In genomic region chr2:239287461-239287860, GRCh38 we compare ENCODE assay signal across 15 cellular contexts.
DNase-seq lines count a peak whose midpoint lies in the region; ATAC-seq and TF ChIP-seq lines count a peak whose summit lies in the region.
"Had no signal": no experiment of that assay in that cellular context is flagged by ENCODE, and none has a peak within 500 bp of the region (broad histone marks: within the 10 kb centered on the region; RNA-seq: fewer than 3 reads in every experiment).

No MANE protein-coding gene starts in this region.

- peak overlapping the region; percentile 71; the same call in 1 of the 2 replicates for H3K18ac ChIP-seq in IMR-90 (ENCODE audit: low read depth, low read length)

- no peak for TF ChIP-seq POLR2A in IMR-90 (IDR thresholded peaks at IDR 0.05; ENCODE audit: low read depth, low read length)
- no peak for TF ChIP-seq POLR2A in esophagus squamous epithelium (IDR thresholded peaks at IDR 0.05)

- WGBS in IMR-90 (ENCODE audit: extremely low coverage in 2 of 2, insufficient read length in 1 of 2), 2 experiments, result no CpG with 5 or more reads among the region's 5 CpGs
- 50 to 51% methylated on average over 5 of the region's 5 CpGs for WGBS in esophagus squamous epithelium, 2 donors

- H3K9ac ChIP-seq in IMR-90 (ENCODE audit: low read depth, low read length), result peak overlapping the region; percentile 21; the same call in 1 of the 2 replicates

- no peaks in the 10 kb centered on the region for H3K27me3 ChIP-seq in CD4-positive, CD25-positive, alpha-beta regulatory T cell (ENCODE audit: control insufficient read depth, insufficient read depth, low read length)
- no peaks in the 10 kb centered on the region for H3K27me3 ChIP-seq in IMR-90 (ENCODE audit: control insufficient read depth, insufficient read depth, low read length)
- H3K27me3 ChIP-seq in esophagus squamous epithelium, result no peaks in the 10 kb centered on the region
- H3K27me3 ChIP-seq in muscle layer of duodenum (ENCODE audit: low read depth, low read length), result no peaks in the 10 kb centered on the region
- H3K27me3 ChIP-seq: MG63 had no signal

- peak overlapping the region; percentile 22; the same call in 1 of the 2 replicates for H3K56ac ChIP-seq in IMR-90 (ENCODE audit: extremely low read depth, insufficient read depth, low read length)

- in situ Hi-C loops in IMR-90 (cut with MboI; ENCODE audit: low sequenced_read_pairs), result no loop called here

- intact Hi-C loops in IMR-90 (cut with micrococcal nuclease) (loop anchor here (5.0 kb wide), 1 partner anchor 60 kb away; no protein-coding TSS in a partner anchor), esophagus squamous epithelium (cut with DNase I) (no loop called here), Calu3 (cut with micrococcal nuclease; ENCODE audit: unreplicated experiment) (no loop called here)

- H3K79me1 ChIP-seq in IMR-90 (ENCODE audit: low read depth in 1 of 2, low read length in 2 of 2), result peaks cover 43 to 83% of the 10 kb centered on the region in 2 experiments

- H3K27me3 Mint-ChIP-seq in CD4-positive, CD25-positive, alpha-beta regulatory T cell, result peaks cover 4% of the 10 kb centered on the region
- H3K27me3 Mint-ChIP-seq in Calu3 (ENCODE audit: unreplicated experiment), result no peaks in the 10 kb centered on the region
- peaks cover 13% of the 10 kb centered on the region for H3K27me3 Mint-ChIP-seq in activated T-cell treated with anti-CD3 and anti-CD28 coated beads, Interleukin-2, amount 50 U/mL, for 24 hours

- H3K4ac ChIP-seq in IMR-90 (ENCODE audit: low read depth, low read length), result peak overlapping the region; percentile 88

- TF ChIP-seq RAD21 in IMR-90 (IDR thresholded peaks at IDR 0.05; ENCODE audit: low read length), result no peak

- H2BK120ac ChIP-seq in IMR-90 (ENCODE audit: low read depth, low read length), result peak overlapping the region; percentile 62

- BruUV-seq in IMR-90 (replicated peaks; lab: Mats Ljungman, UMichigan) (no TSS peak), Calu3 (replicated peaks; lab: Mats Ljungman, UMichigan) (no TSS peak)

- no peak for DNase-seq in CD4-positive, CD25-positive, alpha-beta regulatory T cell
- peak; percentile 60 for DNase-seq in IMR-90
- DNase-seq in esophagus squamous epithelium (lab: John Stamatoyannopoulos, UW), result no peak
- DNase-seq in Calu3, result no peak
- DNase-seq in activated T-cell treated with anti-CD3 and anti-CD28 coated beads, Interleukin-2, amount 50 U/mL, for 24 hours, result no peak
- DNase-seq: endodermal cell; MG63; NCI-H2081 treated with DMSO at 0.1 percent for 48 hours; NCI-H69; stimulated activated CD4-positive, alpha-beta T cell treated with anti-CD3 and anti-CD28 coated beads, Interleukin-15, amount 100 ng/mL, for 24 hours had no signal

- H4K91ac ChIP-seq in IMR-90 (ENCODE audit: insufficient read depth, low read depth, low read length), result peak overlapping the region; percentile 57

- H2BK15ac ChIP-seq in IMR-90 (ENCODE audit: low read depth, low read length), result peak overlapping the region; percentile 47; the same call in 2 of the 3 replicates

- peaks cover 40 to 80% (median 56%) of the 10 kb centered on the region in 4 donors for H3K4me1 Mint-ChIP-seq in CD4-positive, CD25-positive, alpha-beta regulatory T cell
- peaks cover 15% of the 10 kb centered on the region for H3K4me1 Mint-ChIP-seq in Calu3 (ENCODE audit: low read depth, unreplicated experiment)
- peaks cover 84% of the 10 kb centered on the region for H3K4me1 Mint-ChIP-seq in activated T-cell treated with anti-CD3 and anti-CD28 coated beads, Interleukin-2, amount 50 U/mL, for 24 hours (ENCODE audit: low read depth)

- H3K36me3 Mint-ChIP-seq in CD4-positive, CD25-positive, alpha-beta regulatory T cell, result peaks cover 2% of the 10 kb centered on the region
- H3K36me3 Mint-ChIP-seq in Calu3 (ENCODE audit: insufficient read depth, unreplicated experiment), result no peaks in the 10 kb centered on the region
- H3K36me3 Mint-ChIP-seq in activated T-cell treated with anti-CD3 and anti-CD28 coated beads, Interleukin-2, amount 50 U/mL, for 24 hours (ENCODE audit: low read depth), result peaks cover 8% of the 10 kb centered on the region

- H3K4me3 Mint-ChIP-seq in CD4-positive, CD25-positive, alpha-beta regulatory T cell, result peak overlapping the region in 2 of 4 donors; percentile 57 to 77
- H3K4me3 Mint-ChIP-seq in Calu3 (ENCODE audit: low read depth, unreplicated experiment), result no peak overlapping the region
- no peak overlapping the region for H3K4me3 Mint-ChIP-seq in activated T-cell treated with anti-CD3 and anti-CD28 coated beads, Interleukin-2, amount 50 U/mL, for 24 hours
- H3K4me3 Mint-ChIP-seq: endodermal cell had no signal

- no peaks in the 10 kb centered on the region for H3K9me3 ChIP-seq in CD4-positive, CD25-positive, alpha-beta regulatory T cell (ENCODE audit: control insufficient read depth in 2 of 2, low read length in 2 of 2)
- H3K9me3 ChIP-seq in IMR-90 (ENCODE audit: control insufficient read depth, insufficient read depth, low read length), result no peaks in the 10 kb centered on the region
- no peaks in the 10 kb centered on the region for H3K9me3 ChIP-seq in esophagus squamous epithelium
- H3K9me3 ChIP-seq in muscle layer of duodenum (ENCODE audit: control insufficient read depth in 1 of 2, low read length in 2 of 2), result no peaks in the 10 kb centered on the region
- H3K9me3 ChIP-seq: MG63 had no signal

- H3K4me2 ChIP-seq in IMR-90 (ENCODE audit: low read depth, low read length), result 0 out of 2 replicates have a peak overlapping the region, but pooled peaks have one; percentile 50

- no peak overlapping the region for H2AFZ ChIP-seq in IMR-90 (replicated peaks; ENCODE audit: low read length, poor library complexity)

- POLR2A ChIA-PET in IMR-90 (lab: Charles Lee; ENCODE audit: unreplicated experiment), result no interaction called here

- H4K20me1 ChIP-seq in IMR-90 (ENCODE audit: insufficient read depth, low read length), result no peaks in the 10 kb centered on the region

- no peak overlapping the region for H3K4me3 ChIP-seq in CD4-positive, CD25-positive, alpha-beta regulatory T cell (ENCODE audit: low read depth, low read length)
- H3K4me3 ChIP-seq in IMR-90 (ENCODE audit: insufficient read depth, low read depth, low read length) (no peak overlapping the region), esophagus squamous epithelium (no peak overlapping the region), muscle layer of duodenum (ENCODE audit: low read depth in 1 of 2, low read length in 2 of 2) (no peak overlapping the region)
- H3K4me3 ChIP-seq: MG63 had no signal

- no peak for ATAC-seq in CD4-positive, CD25-positive, alpha-beta regulatory T cell (ENCODE audit: low read depth in 2 of 2)
- ATAC-seq in IMR-90 (ENCODE audit: low read depth) (peak; percentile 15; the same call in 1 of the 2 replicates), esophagus mucosa (no peak), GM19351 (IDR thresholded peaks at IDR 0.05; ENCODE audit: unreplicated experiment) (no peak)
- ATAC-seq: HCT116, SK-N-SH treated with all-trans-retinoic acid at 6 μM for 48 hours had no signal

- H3K9me3 Mint-ChIP-seq in CD4-positive, CD25-positive, alpha-beta regulatory T cell, result no peaks in the 10 kb centered on the region
- no peaks in the 10 kb centered on the region for H3K9me3 Mint-ChIP-seq in Calu3 (ENCODE audit: low read depth, unreplicated experiment)
- H3K9me3 Mint-ChIP-seq in activated T-cell treated with anti-CD3 and anti-CD28 coated beads, Interleukin-2, amount 50 U/mL, for 24 hours, result no peaks in the 10 kb centered on the region
- H3K9me3 Mint-ChIP-seq: endodermal cell had no signal

- H4K8ac ChIP-seq in IMR-90 (ENCODE audit: low read depth in 2 of 2, low read length in 2 of 2), result peak overlapping the region; percentile 37 to 71; a peak in 3 of 4 replicates

- dilution Hi-C loops in IMR-90 (cut with HindIII; ENCODE audit: low sequenced_read_pairs, unreplicated experiment), result no loop called here

- H3K4me1 ChIP-seq in CD4-positive, CD25-positive, alpha-beta regulatory T cell (ENCODE audit: control insufficient read depth, insufficient read depth, low read length, poor library complexity, severe bottlenecking), result peaks cover 54% of the 10 kb centered on the region
- peaks cover 48% of the 10 kb centered on the region for H3K4me1 ChIP-seq in IMR-90 (ENCODE audit: control insufficient read depth, insufficient read depth, low read length)
- peaks cover 27 to 88% (median 70%) of the 10 kb centered on the region in 3 donors for H3K4me1 ChIP-seq in esophagus squamous epithelium
- peaks cover 28 to 84% of the 10 kb centered on the region in 2 donors for H3K4me1 ChIP-seq in muscle layer of duodenum (ENCODE audit: control insufficient read depth in 1 of 2, insufficient read depth in 2 of 2, low read length in 2 of 2)

- no peaks in the 10 kb centered on the region for H3K36me3 ChIP-seq in CD4-positive, CD25-positive, alpha-beta regulatory T cell (ENCODE audit: control insufficient read depth, insufficient read depth, low read length)
- H3K36me3 ChIP-seq in IMR-90 (ENCODE audit: control insufficient read depth, insufficient read depth, low read length) (no peaks in the 10 kb centered on the region), esophagus squamous epithelium (peaks cover 0 to 11% (median 0%) of the 10 kb centered on the region in 3 donors), muscle layer of duodenum (ENCODE audit: control insufficient read depth in 1 of 2, insufficient read depth in 2 of 2, low read length in 2 of 2) (no peaks in the 10 kb centered on the region)
- H3K36me3 ChIP-seq: MG63 had no signal

- peak overlapping the region; percentile 78 for H2AK5ac ChIP-seq in IMR-90 (ENCODE audit: low read depth, low read length)

- H4K5ac ChIP-seq in IMR-90 (ENCODE audit: low read depth, low read length), result no peak overlapping the region

- TF ChIP-seq CTCF in IMR-90 (conservative IDR thresholded peaks at IDR 0.05; ENCODE audit: low read depth, low read length) (no peak), esophagus squamous epithelium (IDR thresholded peaks at IDR 0.05) (no peak), Calu3 (IDR thresholded peaks at IDR 0.05; ENCODE audit: unreplicated experiment) (no peak)

- H3K27ac Mint-ChIP-seq in CD4-positive, CD25-positive, alpha-beta regulatory T cell, result peak overlapping the region; percentile 7 to 98 (median 81)
- H3K27ac Mint-ChIP-seq in Calu3 (ENCODE audit: unreplicated experiment), result no peak overlapping the region
- H3K27ac Mint-ChIP-seq in activated T-cell treated with anti-CD3 and anti-CD28 coated beads, Interleukin-2, amount 50 U/mL, for 24 hours, result no peak overlapping the region
- H3K27ac Mint-ChIP-seq: endodermal cell had no signal

- CTCF ChIA-PET in IMR-90 (lab: Yijun Ruan, JAX) (interaction anchor here (1.3 kb wide), 1 partner anchor 10 kb away, joined by 4 read pairs; no protein-coding TSS in a partner anchor), Calu3 (lab: Charles Lee) (no interaction called here)

- peaks cover 24% of the 10 kb centered on the region for H3K9me1 ChIP-seq in IMR-90 (ENCODE audit: insufficient read depth, low read length)

- peak overlapping the region; percentile 79; the same call in 1 of the 2 replicates for H2BK20ac ChIP-seq in IMR-90 (ENCODE audit: low read depth, low read length)

- peak overlapping the region; percentile 84 for H3K23ac ChIP-seq in IMR-90 (ENCODE audit: low read depth, low read length)

- H3K14ac ChIP-seq in IMR-90 (replicated peaks; ENCODE audit: low read depth, low read length), result peak overlapping the region; percentile 73

- H3K27ac ChIP-seq in CD4-positive, CD25-positive, alpha-beta regulatory T cell (ENCODE audit: insufficient read depth, low read length, poor library complexity, severe bottlenecking), result peak overlapping the region; percentile 17
- peak overlapping the region; percentile 75; the same call in 1 of the 2 replicates for H3K27ac ChIP-seq in IMR-90 (ENCODE audit: insufficient read depth, low read length)
- H3K27ac ChIP-seq in esophagus squamous epithelium, result peak overlapping the region in 3 of 4 donors; percentile 14 to 86 (median 70)
- H3K27ac ChIP-seq in muscle layer of duodenum (ENCODE audit: low read length), result peak overlapping the region; percentile 49

- H2BK5ac ChIP-seq in IMR-90 (ENCODE audit: low read depth, low read length, poor library complexity, severe bottlenecking), result peak overlapping the region; percentile 22

- H2AK9ac ChIP-seq in IMR-90 (replicated peaks; ENCODE audit: low read depth, low read length, poor library complexity), result peak overlapping the region; percentile 3

Comparison
In these comparisons a context has a peak if more than half of its experiments do, and no peak if none do; other contexts are left out.
1. H3K27ac ChIP-seq: peak in every context shown above with its lines; median percentile 75 in IMR-90; 70 in esophagus squamous epithelium; 49 in muscle layer of duodenum; 17 in CD4-positive, CD25-positive, alpha-beta regulatory T cell.
2. H3K27ac Mint-ChIP-seq: peak in CD4-positive, CD25-positive, alpha-beta regulatory T cell (3 of 3); none in Calu3 (single experiment) and activated T-cell treated with anti-CD3 and anti-CD28 coated beads, Interleukin-2, amount 50 U/mL, for 24 hours (single experiment).